Comparison of ENCODE assay signal across 8 cellular contexts in the genomic region with DNA sequence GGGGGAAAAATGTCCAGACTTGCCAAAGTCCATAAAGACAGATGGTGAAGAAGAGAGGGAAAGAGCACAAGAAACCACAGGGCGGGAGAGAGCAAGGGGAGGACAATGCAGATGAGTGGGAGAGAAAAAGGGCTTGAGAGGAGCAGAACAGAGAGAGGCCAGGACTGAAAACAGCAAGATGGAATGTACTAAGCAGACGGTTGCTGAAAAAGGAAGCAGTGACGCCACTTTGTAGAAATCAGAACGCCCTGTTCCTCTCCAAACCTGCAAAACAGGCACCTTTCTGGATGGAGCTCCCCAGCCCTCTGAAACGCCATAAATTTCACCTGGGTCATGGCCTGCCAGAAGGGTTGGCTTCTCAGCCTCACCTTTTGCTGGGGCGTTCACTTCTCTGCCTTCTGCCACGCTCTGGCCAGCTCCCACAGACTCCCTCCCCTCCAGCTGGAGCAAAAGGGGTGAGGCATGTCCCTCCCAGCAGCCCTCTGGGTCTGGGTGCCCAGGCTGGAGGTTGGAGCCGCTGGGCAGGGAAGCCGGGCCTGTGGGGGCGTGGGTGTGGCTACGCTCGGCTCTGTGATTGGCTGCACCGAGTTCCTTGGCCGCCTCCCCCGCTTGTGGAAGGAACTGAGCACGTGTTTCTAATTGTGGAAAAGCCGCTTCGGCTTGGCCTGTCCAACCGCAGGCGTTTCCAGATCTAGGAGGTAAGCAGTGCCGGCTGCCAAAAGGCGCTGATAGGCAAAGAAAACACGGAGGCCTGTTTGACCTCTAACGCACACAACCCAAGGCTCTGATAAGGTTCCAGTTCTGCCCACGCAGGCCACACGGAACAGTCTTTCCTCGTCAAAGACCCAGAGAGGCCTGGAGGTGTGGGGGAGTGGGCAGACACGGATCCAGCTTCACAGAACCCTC. TPM values are rescaled to one million over a fixed set of nuclear protein-coding genes. Genes with fewer than 3 reads are reported as not detected.
A peak's percentile ranks its signal among the peaks of the same experiment; 100 is the strongest.
DNase-seq lines count a peak whose midpoint lies in the region; ATAC-seq and TF ChIP-seq lines count a peak whose summit lies in the region.

No MANE protein-coding gene starts in this region.

- H3K27ac ChIP-seq in left lung = peak overlapping the region; percentile 84 to 90
- H3K27ac ChIP-seq in thymus (ENCODE audit: low read depth) = peak overlapping the region; percentile 54

- intact Hi-C loops in left lung (cut with DNase I) = no loop called here

- 83% methylated on average over 28 of the region's 28 CpGs for WGBS in thymus

- DNase-seq in AG10803 (ENCODE audit: low read depth) (peak; percentile 92), MG63 (peak; percentile 91), cerebellar cortex (ENCODE audit: low spot score) (peak; percentile 95), left lung (peak; percentile 91 to 93), SW 1271 (lab: John Stamatoyannopoulos, UW) (no peak)

- H3K36me3 ChIP-seq in MG63 = no peaks in the 10 kb centered on the region
- no peaks in the 10 kb centered on the region for H3K36me3 ChIP-seq in left lung
- no peaks in the 10 kb centered on the region for H3K36me3 ChIP-seq in thymus (ENCODE audit: control insufficient read depth, insufficient read depth)

- TF ChIP-seq CTCF in AG10803 (conservative IDR thresholded peaks at IDR 0.05; ENCODE audit: low read length) = no peak
- no peak for TF ChIP-seq CTCF in left lung (IDR thresholded peaks at IDR 0.05)

- H3K4me3 ChIP-seq in AG10803 (ENCODE audit: low read length) = peak overlapping the region; percentile 65
- no peak overlapping the region for H3K4me3 ChIP-seq in MG63
- H3K4me3 ChIP-seq in left lung = peak overlapping the region in 1 of 2 donors; percentile 24
- H3K4me3 ChIP-seq in thymus (ENCODE audit: low read length) = no peak overlapping the region

- peaks cover 17 to 32% of the 10 kb centered on the region in 2 donors for H3K4me1 ChIP-seq in left lung
- peaks cover 8% of the 10 kb centered on the region for H3K4me1 ChIP-seq in thymus (ENCODE audit: control insufficient read depth, insufficient read depth, low read length)

- ATAC-seq in left lung = peak; percentile 91
- no peak for ATAC-seq in GM21723 (IDR thresholded peaks at IDR 0.05; ENCODE audit: unreplicated experiment)
- no peak for ATAC-seq in HG02852 (IDR thresholded peaks at IDR 0.05; ENCODE audit: unreplicated experiment)

- no peaks in the 10 kb centered on the region for H3K9me3 ChIP-seq in MG63
- H3K9me3 ChIP-seq in left lung = no peaks in the 10 kb centered on the region
- no peaks in the 10 kb centered on the region for H3K9me3 ChIP-seq in thymus (ENCODE audit: control insufficient read depth)

- H3K27me3 ChIP-seq in MG63 = no peaks in the 10 kb centered on the region
- H3K27me3 ChIP-seq in left lung = no peaks in the 10 kb centered on the region
- peaks cover 8% of the 10 kb centered on the region for H3K27me3 ChIP-seq in thymus (ENCODE audit: control insufficient read depth, insufficient read depth)

RNA-seq across cellular contexts. Expression of gene SLC7A8, which starts 29.3 kb away (rescaled TPM):
- 0.13 and 8.4 TPM in 2 replicates for total RNA-seq in MG63 (2014; rRNA removed; shearing (Covaris generic); ENCODE audit: low replicate concordance)
- total RNA-seq in left lung = 10 to 100 TPM; 38.5 to 42.2 TPM
- 15.0 TPM for polyA plus RNA-seq in thymus

RNA-seq across cellular contexts. Expression of gene CEBPE, which starts 35.1 kb away (rescaled TPM):
- total RNA-seq in MG63 (2014; rRNA removed; shearing (Covaris generic); ENCODE audit: low replicate concordance) = not detected in 2 replicates
- total RNA-seq in left lung = 1 to 10 TPM in 1 of 2 donors, under 1 TPM in 1; 0.26 to 1.0 TPM
- polyA plus RNA-seq in thymus = 0.87 TPM

RNA-seq across cellular contexts. Expression of gene CIROP, which starts 49.4 kb away (rescaled TPM):
- not detected in 2 replicates for total RNA-seq in MG63 (2014; rRNA removed; shearing (Covaris generic); ENCODE audit: low replicate concordance)
- not detected for total RNA-seq in left lung
- polyA plus RNA-seq in thymus = 0.07 TPM

RNA-seq across cellular contexts. Expression of gene C14orf119, which starts 58.8 kb away (rescaled TPM):
- total RNA-seq in MG63 (2014; rRNA removed; shearing (Covaris generic); ENCODE audit: low replicate concordance) = 9.6 and 22.8 TPM in 2 replicates
- total RNA-seq in left lung = 10 to 100 TPM; 52.6 to 67.6 TPM
- polyA plus RNA-seq in thymus = 43.6 TPM

RNA-seq across cellular contexts. Expression of gene ACIN1, which starts 59.2 kb away (rescaled TPM):
- 39.7 and 52.2 TPM in 2 replicates for total RNA-seq in MG63 (2014; rRNA removed; shearing (Covaris generic); ENCODE audit: low replicate concordance)
- 100 to 1,000 TPM; 137 to 159 TPM for total RNA-seq in left lung
- polyA plus RNA-seq in thymus = 123 TPM

Comparison
In these comparisons a context has a peak if more than half of its experiments do, and no peak if none do; other contexts are left out.
1. DNase-seq: peak in AG10803 (single experiment), MG63 (single experiment), cerebellar cortex (single experiment) and left lung (2 of 2); none in SW 1271 (0 of 2).